In genomic region chr15:83651541-83651940, GRCh38 we compare ENCODE assay signal across 20 cellular contexts. TPM values are rescaled to one million over a fixed set of nuclear protein-coding genes. Genes with fewer than 3 reads are reported as not detected.
DNase-seq lines count a peak whose midpoint lies in the region; ATAC-seq and TF ChIP-seq lines count a peak whose summit lies in the region.
"Had no signal": no experiment of that assay in that cellular context is flagged by ENCODE, and none has a peak within 500 bp of the region (broad histone marks: within the 10 kb centered on the region; RNA-seq: fewer than 3 reads in every experiment).

No MANE protein-coding gene starts in this region.

- DNase-seq in NCI-H748 (lab: John Stamatoyannopoulos, UW; ENCODE audit: unreplicated experiment) (peak; percentile 9), NCI-H748 treated with DMSO at 0.1 percent for 48 hours (lab: John Stamatoyannopoulos, UW) (no peak), NCI-H526 treated with DMSO at 0.1 percent for 48 hours (lab: John Stamatoyannopoulos, UW) (peak; percentile 76), esophagus muscularis mucosa (ENCODE audit: extremely low spot score) (peak; percentile 14), NCI-H1930 (lab: John Stamatoyannopoulos, UW) (no peak)
- DNase-seq in activated CD8-positive, alpha-beta T cell treated with anti-CD3 and anti-CD28 coated beads for 36 hours, result no peak
- DNase-seq: 8988T; ACHN; AML-193; BE2C; CD4-positive, alpha-beta T cell; CD8-positive, alpha-beta memory T cell; DMS 273 treated with DMSO at 0.1 percent for 48 hours; DND-41; H9 had no signal

- intact Hi-C loops in esophagus muscularis mucosa (cut with DNase I), result loop anchor here (10.0 kb wide), 1 partner anchor 93 kb away; no protein-coding TSS in a partner anchor
- intact Hi-C loops in activated CD8-positive, alpha-beta T cell treated with anti-CD3 and anti-CD28 coated beads for 36 hours (cut with micrococcal nuclease), result no loop called here

- H3K4me1 ChIP-seq in esophagus muscularis mucosa, result peaks cover 11 to 41% (median 31%) of the 10 kb centered on the region in 4 donors
- H3K4me1 ChIP-seq: BE2C had no signal

- H3K27ac Mint-ChIP-seq in activated CD8-positive, alpha-beta T cell treated with anti-CD3 and anti-CD28 coated beads for 36 hours, result no peak overlapping the region
- H3K27ac Mint-ChIP-seq: CD14-positive monocyte; CD4-positive, alpha-beta T cell; CD8-positive, alpha-beta memory T cell; GM23338; H9 had no signal

- no peak overlapping the region for H3K27ac ChIP-seq in esophagus muscularis mucosa (replicated peaks in 1 of 4)
- H3K27ac ChIP-seq: A549; BLaER1 treated with 17β-estradiol and CSF1 and Interleukin-3, amounts not matched to agents 10 nM and 100 nM had no signal

- H3K4me3 ChIP-seq in esophagus muscularis mucosa, result no peak overlapping the region
- H3K4me3 ChIP-seq: A549; BLaER1 treated with 17β-estradiol and CSF1 and Interleukin-3, amounts not matched to agents 10 nM and 100 nM; GM23338 had no signal

- peaks cover 0 to 3% (median 0%) of the 10 kb centered on the region in 4 donors for H3K36me3 ChIP-seq in esophagus muscularis mucosa
- H3K36me3 ChIP-seq: BE2C; BLaER1 treated with 17β-estradiol and CSF1 and Interleukin-3, amounts not matched to agents 10 nM and 100 nM had no signal

- no peaks in the 10 kb centered on the region for H3K4me1 Mint-ChIP-seq in activated CD8-positive, alpha-beta T cell treated with anti-CD3 and anti-CD28 coated beads for 36 hours (ENCODE audit: low read depth)
- H3K4me1 Mint-ChIP-seq: CD14-positive monocyte; CD8-positive, alpha-beta memory T cell had no signal

- no peaks in the 10 kb centered on the region for H3K9me3 ChIP-seq in esophagus muscularis mucosa

- H3K36me3 Mint-ChIP-seq in activated CD8-positive, alpha-beta T cell treated with anti-CD3 and anti-CD28 coated beads for 36 hours (ENCODE audit: low read depth), result no peaks in the 10 kb centered on the region
- H3K36me3 Mint-ChIP-seq: CD14-positive monocyte; CD8-positive, alpha-beta memory T cell had no signal

- no peak overlapping the region for H3K4me3 Mint-ChIP-seq in activated CD8-positive, alpha-beta T cell treated with anti-CD3 and anti-CD28 coated beads for 36 hours
- H3K4me3 Mint-ChIP-seq: CD4-positive, alpha-beta T cell; CD8-positive, alpha-beta memory T cell; GM23338; H9 had no signal

- POLR2A ChIA-PET in activated CD8-positive, alpha-beta T cell treated with anti-CD3 and anti-CD28 coated beads for 36 hours (lab: Charles Lee), result interaction anchor here (0.6 kb wide), 1 partner anchor 36 kb away, joined by 3 read pairs; no protein-coding TSS in a partner anchor

- TF ChIP-seq POLR2A in esophagus muscularis mucosa (IDR thresholded peaks at IDR 0.05; ENCODE audit: low read depth), result no peak

- ATAC-seq in activated CD8-positive, alpha-beta T cell treated with anti-CD3 and anti-CD28 coated beads for 36 hours, result no peak
- ATAC-seq: A549, GM23338, HCT116 had no signal

- no peak for TF ChIP-seq CTCF in esophagus muscularis mucosa (IDR thresholded peaks at IDR 0.05)
- no peak for TF ChIP-seq CTCF in activated CD8-positive, alpha-beta T cell treated with anti-CD3 and anti-CD28 coated beads for 36 hours (IDR thresholded peaks at IDR 0.05)

- peaks cover 0 to 21% (median 0%) of the 10 kb centered on the region in 4 donors for H3K27me3 ChIP-seq in esophagus muscularis mucosa
- H3K27me3 ChIP-seq: BLaER1 treated with 17β-estradiol and CSF1 and Interleukin-3, amounts not matched to agents 10 nM and 100 nM had no signal

- H3K27me3 Mint-ChIP-seq in activated CD8-positive, alpha-beta T cell treated with anti-CD3 and anti-CD28 coated beads for 36 hours, result peaks cover 24% of the 10 kb centered on the region

- CTCF ChIA-PET in activated CD8-positive, alpha-beta T cell treated with anti-CD3 and anti-CD28 coated beads for 36 hours (lab: Charles Lee), result interaction anchor here (1.0 kb wide), 1 partner anchor 185 kb away, joined by 3 read pairs; no protein-coding TSS in a partner anchor

- H3K9me3 Mint-ChIP-seq in activated CD8-positive, alpha-beta T cell treated with anti-CD3 and anti-CD28 coated beads for 36 hours, result no peaks in the 10 kb centered on the region
- H3K9me3 Mint-ChIP-seq: CD4-positive, alpha-beta T cell; GM23338; H9 had no signal

- 84% methylated on average over 6 of the region's 6 CpGs for WGBS in esophagus muscularis mucosa

- no peak for TF ChIP-seq EP300 in esophagus muscularis mucosa (IDR thresholded peaks at IDR 0.05)

RNA-seq across cellular contexts. Expression of gene ADAMTSL3, which starts 2.4 kb away (rescaled TPM):
- 10 to 100 TPM; 16.6 to 30.0 (median 21.8) TPM for total RNA-seq in esophagus muscularis mucosa
- not detected for total RNA-seq in activated CD8-positive, alpha-beta T cell treated with anti-CD3 and anti-CD28 coated beads for 36 hours
- total RNA-seq: CD4-positive, alpha-beta T cell; CD8-positive, alpha-beta memory T cell had no signal

Comparison
In these comparisons a context has a peak if more than half of its experiments do, and no peak if none do; other contexts are left out.
1. DNase-seq: peak in NCI-H748 (single experiment), NCI-H526 treated with DMSO at 0.1 percent for 48 hours (single experiment) and esophagus muscularis mucosa (single experiment); none in NCI-H748 treated with DMSO at 0.1 percent for 48 hours (single experiment), activated CD8-positive, alpha-beta T cell treated with anti-CD3 and anti-CD28 coated beads for 36 hours (single experiment) and NCI-H1930 (0 of 2).
2. RNA of gene ADAMTSL3, which starts 2.4 kb away (total RNA-seq): 16.6 to 30.0 TPM in esophagus muscularis mucosa; not detected in activated CD8-positive, alpha-beta T cell treated with anti-CD3 and anti-CD28 coated beads for 36 hours; every median in the first group is over 10 times any median in the second.